ENCODE assay signal across 16 cellular contexts in the genomic region with DNA sequence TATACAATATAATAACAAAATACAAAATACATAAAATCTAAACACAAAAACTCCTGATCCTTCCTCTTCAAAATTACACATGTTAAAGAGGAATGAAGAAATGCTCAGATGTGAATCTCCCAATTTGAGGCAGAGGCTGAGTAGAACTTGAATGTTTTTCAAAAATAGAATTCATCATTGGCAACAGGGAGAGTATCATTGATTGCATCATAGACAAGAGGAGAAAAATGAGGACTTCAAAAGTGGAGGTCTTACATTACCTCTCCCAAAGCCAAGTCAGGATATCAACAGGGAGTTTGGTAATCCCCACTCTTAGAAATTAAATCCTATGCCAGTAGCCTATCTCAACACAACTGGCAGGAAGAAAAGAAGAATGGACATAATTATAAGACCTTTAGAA.
A peak's percentile ranks its signal among the peaks of the same experiment; 100 is the strongest.
DNase-seq lines count a peak whose midpoint lies in the region; ATAC-seq and TF ChIP-seq lines count a peak whose summit lies in the region.
"Had no signal": no experiment of that assay in that cellular context is flagged by ENCODE, and none has a peak within 500 bp of the region (broad histone marks: within the 10 kb centered on the region; RNA-seq: fewer than 3 reads in every experiment).

No MANE protein-coding gene starts in this region.

- H3K79me2 ChIP-seq in H9 (ENCODE audit: insufficient read depth, low read length), result no peaks in the 10 kb centered on the region

- peaks cover 7% of the 10 kb centered on the region; the same call in 1 of the 2 replicates for H3K4me1 ChIP-seq in H9 (ENCODE audit: insufficient read depth, low read length)
- H3K4me1 ChIP-seq in IMR-90 (ENCODE audit: control insufficient read depth, insufficient read depth, low read length), result no peaks in the 10 kb centered on the region
- no peaks in the 10 kb centered on the region for H3K4me1 ChIP-seq in Peyer's patch

- H4K91ac ChIP-seq in H9 (ENCODE audit: insufficient read length, low read depth, low read length), result no peak overlapping the region
- no peak overlapping the region for H4K91ac ChIP-seq in IMR-90 (ENCODE audit: insufficient read depth, low read depth, low read length)

- peaks cover 1 to 26% (median 2%) of the 10 kb centered on the region in 3 experiments; a peak in 5 of 7 replicates for H3K36me3 Mint-ChIP-seq in H9 (ENCODE audit: insufficient read depth in 1 of 3, low read depth in 3 of 3)
- no peaks in the 10 kb centered on the region for H3K36me3 Mint-ChIP-seq in activated CD4-positive, alpha-beta T cell treated with anti-CD3 and anti-CD28 coated beads, Interleukin-2, amount 10 ng/mL, durations not matched to agents 24 days and 14 days (ENCODE audit: low read depth)
- H3K36me3 Mint-ChIP-seq: CD4-positive, alpha-beta memory T cell had no signal

- H3K14ac ChIP-seq in H9 (ENCODE audit: insufficient read depth, low read length) (no peak overlapping the region), IMR-90 (replicated peaks; ENCODE audit: low read depth, low read length) (no peak overlapping the region)

- CTCF ChIA-PET in IMR-90 (lab: Yijun Ruan, JAX), result no interaction called here

- no peak overlapping the region for H3K4ac ChIP-seq in H9 (ENCODE audit: low read depth, low read length)
- no peak overlapping the region for H3K4ac ChIP-seq in IMR-90 (ENCODE audit: low read depth, low read length)

- BruUV-seq in IMR-90 (replicated peaks; lab: Mats Ljungman, UMichigan), result no TSS peak

- no peaks in the 10 kb centered on the region for H3K27me3 Mint-ChIP-seq in H9 (ENCODE audit: low read depth)
- no peaks in the 10 kb centered on the region for H3K27me3 Mint-ChIP-seq in activated CD4-positive, alpha-beta T cell treated with anti-CD3 and anti-CD28 coated beads, Interleukin-2, amount 10 ng/mL, durations not matched to agents 24 days and 14 days
- H3K27me3 Mint-ChIP-seq: CD4-positive, alpha-beta memory T cell had no signal

- H3K79me1 ChIP-seq in H9 (ENCODE audit: insufficient read depth, low read depth, low read length, poor library complexity, severe bottlenecking) (no peaks in the 10 kb centered on the region), IMR-90 (ENCODE audit: low read depth in 1 of 2, low read length in 2 of 2) (no peaks in the 10 kb centered on the region)

- no peak overlapping the region for H3K56ac ChIP-seq in H9 (ENCODE audit: insufficient read length, low read depth, low read length)
- no peak overlapping the region for H3K56ac ChIP-seq in IMR-90 (ENCODE audit: extremely low read depth, insufficient read depth, low read length)

- H2BK120ac ChIP-seq in H9 (ENCODE audit: low read depth, low read length, poor library complexity, severe bottlenecking), result no peak overlapping the region
- H2BK120ac ChIP-seq in IMR-90 (ENCODE audit: low read depth, low read length), result no peak overlapping the region

- H4K20me1 ChIP-seq in H9 (ENCODE audit: control insufficient read depth, insufficient read depth, insufficient read length) (no peaks in the 10 kb centered on the region), IMR-90 (ENCODE audit: insufficient read depth, low read length) (no peaks in the 10 kb centered on the region)

- H3K9me3 ChIP-seq in H9 (ENCODE audit: control insufficient read depth, low read depth, low read length) (no peaks in the 10 kb centered on the region), IMR-90 (ENCODE audit: control insufficient read depth, insufficient read depth, low read length) (no peaks in the 10 kb centered on the region), Peyer's patch (no peaks in the 10 kb centered on the region)

- TF ChIP-seq POLR2A in IMR-90 (IDR thresholded peaks at IDR 0.05; ENCODE audit: low read depth, low read length) (no peak), Peyer's patch (IDR thresholded peaks at IDR 0.05) (no peak)

- POLR2A ChIA-PET in IMR-90 (lab: Charles Lee; ENCODE audit: unreplicated experiment), result no interaction called here

- H2BK12ac ChIP-seq in H9 (ENCODE audit: insufficient read length, low read depth, low read length), result no peak overlapping the region

- H3K23me2 ChIP-seq in H9 (ENCODE audit: insufficient read length, low read depth, low read length, poor library complexity, severe bottlenecking), result no peaks in the 10 kb centered on the region

- H3K18ac ChIP-seq in H9 (ENCODE audit: insufficient read length, low read depth, low read length), result no peak overlapping the region
- H3K18ac ChIP-seq in IMR-90 (ENCODE audit: low read depth, low read length), result no peak overlapping the region

- no peak overlapping the region for H2AK9ac ChIP-seq in IMR-90 (replicated peaks; ENCODE audit: low read depth, low read length, poor library complexity)

- no peak overlapping the region for H3K27ac ChIP-seq in H9 (ENCODE audit: insufficient read length, low read depth, low read length)
- no peak overlapping the region for H3K27ac ChIP-seq in IMR-90 (ENCODE audit: insufficient read depth, low read length)
- H3K27ac ChIP-seq in Peyer's patch, result no peak overlapping the region

- H3K9ac ChIP-seq in H9 (ENCODE audit: extremely low read depth, insufficient read length, low read length) (no peak overlapping the region), IMR-90 (ENCODE audit: low read depth, low read length) (no peak overlapping the region)

- TF ChIP-seq CTCF in H9 (conservative IDR thresholded peaks at IDR 0.05), result no peak
- TF ChIP-seq CTCF in IMR-90 (conservative IDR thresholded peaks at IDR 0.05; ENCODE audit: low read depth, low read length), result no peak
- TF ChIP-seq CTCF in Peyer's patch (IDR thresholded peaks at IDR 0.05), result no peak

- no peak overlapping the region for H2AK5ac ChIP-seq in H9 (ENCODE audit: insufficient read length, low read length)
- no peak overlapping the region for H2AK5ac ChIP-seq in IMR-90 (ENCODE audit: low read depth, low read length)

- H2BK15ac ChIP-seq in H9 (ENCODE audit: low read depth, low read length), result no peak overlapping the region
- no peak overlapping the region for H2BK15ac ChIP-seq in IMR-90 (ENCODE audit: low read depth, low read length)

- intact Hi-C loops in IMR-90 (cut with micrococcal nuclease), result no loop called here
- intact Hi-C loops in activated CD4-positive, alpha-beta T cell treated with anti-CD3 and anti-CD28 coated beads, Interleukin-2, amount 10 ng/mL, durations not matched to agents 24 days and 14 days (cut with micrococcal nuclease), result no loop called here

- H3K4me3 Mint-ChIP-seq in H9, result no peak overlapping the region
- no peak overlapping the region for H3K4me3 Mint-ChIP-seq in activated CD4-positive, alpha-beta T cell treated with anti-CD3 and anti-CD28 coated beads, Interleukin-2, amount 10 ng/mL, durations not matched to agents 24 days and 14 days
- H3K4me3 Mint-ChIP-seq: CD4-positive, alpha-beta memory T cell had no signal

- H3K9me1 ChIP-seq in IMR-90 (ENCODE audit: insufficient read depth, low read length), result no peaks in the 10 kb centered on the region

- H3K4me2 ChIP-seq in H9 (ENCODE audit: insufficient read depth, insufficient read length, low read length) (no peak overlapping the region), IMR-90 (ENCODE audit: low read depth, low read length) (no peak overlapping the region)

- H3K36me3 ChIP-seq in IMR-90 (ENCODE audit: control insufficient read depth, insufficient read depth, low read length), result no peaks in the 10 kb centered on the region
- H3K36me3 ChIP-seq in Peyer's patch, result no peaks in the 10 kb centered on the region

- peaks cover 0 to 3% of the 10 kb centered on the region in 2 experiments; a peak in 1 of 5 replicates for H3K9me3 Mint-ChIP-seq in H9
- peaks cover 4% of the 10 kb centered on the region for H3K9me3 Mint-ChIP-seq in activated CD4-positive, alpha-beta T cell treated with anti-CD3 and anti-CD28 coated beads, Interleukin-2, amount 10 ng/mL, durations not matched to agents 24 days and 14 days

- TF ChIP-seq RAD21 in IMR-90 (IDR thresholded peaks at IDR 0.05; ENCODE audit: low read length), result no peak

- H3K4me3 ChIP-seq in IMR-90 (ENCODE audit: insufficient read depth, low read depth, low read length) (no peak overlapping the region), Peyer's patch (no peak overlapping the region)

- no peak overlapping the region for H3T11ph ChIP-seq in H9 (ENCODE audit: low read length)

- dilution Hi-C loops in IMR-90 (cut with HindIII; ENCODE audit: low sequenced_read_pairs, unreplicated experiment), result no loop called here

- H4K8ac ChIP-seq in H9 (replicated peaks; ENCODE audit: insufficient read length, low read depth, low read length) (no peak overlapping the region), IMR-90 (ENCODE audit: low read depth in 2 of 2, low read length in 2 of 2) (no peak overlapping the region)

- H2BK20ac ChIP-seq in H9 (ENCODE audit: low read depth, low read length, poor library complexity, severe bottlenecking) (no peak overlapping the region), IMR-90 (ENCODE audit: low read depth, low read length) (no peak overlapping the region)

- H3K27ac Mint-ChIP-seq in H9, result peak overlapping the region in 2 of 3 experiments; percentile 81 to 98; a peak in 2 of 7 replicates
- no peak overlapping the region for H3K27ac Mint-ChIP-seq in activated CD4-positive, alpha-beta T cell treated with anti-CD3 and anti-CD28 coated beads, Interleukin-2, amount 10 ng/mL, durations not matched to agents 24 days and 14 days
- H3K27ac Mint-ChIP-seq: CD4-positive, alpha-beta memory T cell had no signal

- no peak overlapping the region for H4K5ac ChIP-seq in H9 (ENCODE audit: insufficient read length, low read depth, low read length)
- H4K5ac ChIP-seq in IMR-90 (ENCODE audit: low read depth, low read length), result no peak overlapping the region

- H3K4me1 Mint-ChIP-seq in H9, result peaks cover 48 to 49% of the 10 kb centered on the region in 2 experiments
- no peaks in the 10 kb centered on the region for H3K4me1 Mint-ChIP-seq in activated CD4-positive, alpha-beta T cell treated with anti-CD3 and anti-CD28 coated beads, Interleukin-2, amount 10 ng/mL, durations not matched to agents 24 days and 14 days
- H3K4me1 Mint-ChIP-seq: CD4-positive, alpha-beta memory T cell had no signal

- in situ Hi-C loops in IMR-90 (cut with MboI; ENCODE audit: low sequenced_read_pairs), result no loop called here

- H3K23ac ChIP-seq in H9 (ENCODE audit: insufficient read length, low read depth, low read length) (no peak overlapping the region), IMR-90 (ENCODE audit: low read depth, low read length) (no peak overlapping the region)

- no peak for ATAC-seq in IMR-90 (ENCODE audit: low read depth)
- ATAC-seq: HCT116 had no signal

- H2AFZ ChIP-seq in H9 (ENCODE audit: low read length) (no peak overlapping the region), IMR-90 (replicated peaks; ENCODE audit: low read length, poor library complexity) (no peak overlapping the region)

- H2BK5ac ChIP-seq in H9 (ENCODE audit: insufficient read length, low read length) (no peak overlapping the region), IMR-90 (ENCODE audit: low read depth, low read length, poor library complexity, severe bottlenecking) (no peak overlapping the region)

- H3K27me3 ChIP-seq in H9 (ENCODE audit: insufficient read depth, low read length), result no peaks in the 10 kb centered on the region
- H3K27me3 ChIP-seq in IMR-90 (ENCODE audit: control insufficient read depth, insufficient read depth, low read length), result no peaks in the 10 kb centered on the region
- no peaks in the 10 kb centered on the region for H3K27me3 ChIP-seq in Peyer's patch

- DNase-seq in H9 (no peak), IMR-90 (no peak), fibroblast of gingiva (ENCODE audit: low read depth) (peak; percentile 10), middle frontal gyrus (ENCODE audit: extremely low spot score, low spot score) (no peak), Peyer's patch (no peak)
- no peak for DNase-seq in activated CD4-positive, alpha-beta T cell treated with anti-CD3 and anti-CD28 coated beads, Interleukin-2, amount 10 ng/mL, durations not matched to agents 24 days and 14 days
- DNase-seq: C1 segment of cervical spinal cord; Calu3; CD4-positive, alpha-beta memory T cell; COR-L47; DMS53; DMS79 treated with DMSO at 0.1 percent for 48 hours; GF-D8; GOT3; H7 had no signal
